10 cellular contexts compared by ENCODE assay signal in genomic region chr2:131529864-131530445, GRCh38. TPM values are rescaled to one million over a fixed set of nuclear protein-coding genes. Genes with fewer than 3 reads are reported as not detected.
DNase-seq lines count a peak whose midpoint lies in the region; ATAC-seq and TF ChIP-seq lines count a peak whose summit lies in the region.
"Not testable (repeated sequence)": the region's sequence is repeated elsewhere in the genome, so short reads cannot be mapped to it uniquely, and the experiment has no call there.
"Had no signal": no experiment of that assay in that cellular context is flagged by ENCODE, and none has a peak within 500 bp of the region (broad histone marks: within the 10 kb centered on the region; RNA-seq: fewer than 3 reads in every experiment).

No MANE protein-coding gene starts in this region.

- intact Hi-C loops in cardiac septum (cut with DNase I) = not testable (repeated sequence)

- not testable (repeated sequence) for H3K36me3 ChIP-seq in neural progenitor cell, suprapubic skin

- not testable (repeated sequence) for H4K20me1 ChIP-seq in neural progenitor cell (ENCODE audit: low read depth)

- ATAC-seq in HG02623 (IDR thresholded peaks at IDR 0.05; ENCODE audit: unreplicated experiment) = peak; percentile 1

- not testable (repeated sequence) for H3K9me3 Mint-ChIP-seq in T-helper 1 cell treated with Interleukin-12 subunit alpha and Interleukin-12 subunit beta and Interleukin-4 antibody, amounts not matched to agents 30 μg/mL and 1 μg/mL, for 36 hours; activated naive CD8-positive, alpha-beta T cell (ENCODE audit: low read depth); neural progenitor cell

- not testable (repeated sequence) for H3F3A ChIP-seq in neural progenitor cell (ENCODE audit: low read depth)

- H3K4me3 Mint-ChIP-seq in T-helper 1 cell treated with Interleukin-12 subunit alpha and Interleukin-12 subunit beta and Interleukin-4 antibody, amounts not matched to agents 30 μg/mL and 1 μg/mL, for 36 hours = peak overlapping the region; percentile 69
- peak overlapping the region; percentile 64 for H3K4me3 Mint-ChIP-seq in activated naive CD8-positive, alpha-beta T cell
- H3K4me3 Mint-ChIP-seq in neural progenitor cell = peak overlapping the region; percentile 79

- not testable (repeated sequence) for TF ChIP-seq POLR2A in suprapubic skin (IDR thresholded peaks at IDR 0.05)

- H3K4me1 ChIP-seq in neural progenitor cell = not testable (repeated sequence)
- peaks cover 15% of the 10 kb centered on the region for H3K4me1 ChIP-seq in suprapubic skin

- TF ChIP-seq EP300 in suprapubic skin (IDR thresholded peaks at IDR 0.05) = not testable (repeated sequence)

- DNase-seq in GM12865 (ENCODE audit: low read depth); neural progenitor cell (ENCODE audit: low spot score): not testable (repeated sequence)
- DNase-seq in cardiac septum (ENCODE audit: low spot score) (peak; percentile 70), suprapubic skin (ENCODE audit: low spot score in 2 of 2) (peak; percentile 22 to 68)

- no CpG with 5 or more reads among the region's 5 CpGs for WGBS in suprapubic skin

- not testable (repeated sequence) for H3K27me3 Mint-ChIP-seq in T-helper 1 cell treated with Interleukin-12 subunit alpha and Interleukin-12 subunit beta and Interleukin-4 antibody, amounts not matched to agents 30 μg/mL and 1 μg/mL, for 36 hours (ENCODE audit: low read depth); activated naive CD8-positive, alpha-beta T cell; neural progenitor cell (ENCODE audit: insufficient read depth, low read depth)

- not testable (repeated sequence) for H3K27me3 ChIP-seq in neural progenitor cell, suprapubic skin

- H3K27ac Mint-ChIP-seq in T-helper 1 cell treated with Interleukin-12 subunit alpha and Interleukin-12 subunit beta and Interleukin-4 antibody, amounts not matched to agents 30 μg/mL and 1 μg/mL, for 36 hours; activated naive CD8-positive, alpha-beta T cell; neural progenitor cell: not testable (repeated sequence)

- not testable (repeated sequence) for H3K4me2 ChIP-seq in neural progenitor cell

- H3K27ac ChIP-seq in neural progenitor cell, suprapubic skin: not testable (repeated sequence)

- H3K9me3 ChIP-seq in neural progenitor cell (ENCODE audit: low read depth); suprapubic skin: not testable (repeated sequence)

- not testable (repeated sequence) for H3K36me3 Mint-ChIP-seq in T-helper 1 cell treated with Interleukin-12 subunit alpha and Interleukin-12 subunit beta and Interleukin-4 antibody, amounts not matched to agents 30 μg/mL and 1 μg/mL, for 36 hours (ENCODE audit: low read depth); activated naive CD8-positive, alpha-beta T cell; neural progenitor cell

- peak overlapping the region; percentile 87 for H3K4me3 ChIP-seq in GM12865 (ENCODE audit: low read depth, low read length)
- not testable (repeated sequence) for H3K4me3 ChIP-seq in neural progenitor cell, suprapubic skin

- peaks cover 13% of the 10 kb centered on the region for H3K4me1 Mint-ChIP-seq in T-helper 1 cell treated with Interleukin-12 subunit alpha and Interleukin-12 subunit beta and Interleukin-4 antibody, amounts not matched to agents 30 μg/mL and 1 μg/mL, for 36 hours (ENCODE audit: low read depth)
- peaks cover 12% of the 10 kb centered on the region for H3K4me1 Mint-ChIP-seq in activated naive CD8-positive, alpha-beta T cell (ENCODE audit: low read depth)
- not testable (repeated sequence) for H3K4me1 Mint-ChIP-seq in neural progenitor cell

- H3K9ac ChIP-seq in neural progenitor cell = not testable (repeated sequence)

- not testable (repeated sequence) for TF ChIP-seq CTCF in GM12865 (IDR thresholded peaks at IDR 0.05; ENCODE audit: insufficient read depth, low read depth, low read length, missing control alignments); neural progenitor cell (IDR thresholded peaks at IDR 0.05); suprapubic skin (IDR thresholded peaks at IDR 0.05)

- not testable (repeated sequence) for H2AFZ ChIP-seq in neural progenitor cell (replicated peaks)

- H3K79me2 ChIP-seq in neural progenitor cell (ENCODE audit: low read depth) = not testable (repeated sequence)

RNA-seq across cellular contexts. Expression of gene CCDC74A, which starts 2.3 kb away (rescaled TPM):
- total RNA-seq in cardiac septum (1.1 TPM), neural progenitor cell (ENCODE audit: low replicate concordance) (25.6 and 64.7 TPM in 2 replicates), suprapubic skin (10 to 100 TPM in 2 of 4 donors, 1 to 10 TPM in 2; 3.9 to 11.2 (median 8.3) TPM)

RNA-seq across cellular contexts. Expression of gene MZT2A, which starts 37.8 kb away (rescaled TPM):
- total RNA-seq in cardiac septum = 79.3 TPM
- 45.0 and 119 TPM in 2 replicates for total RNA-seq in neural progenitor cell (ENCODE audit: low replicate concordance)
- 10 to 100 TPM; 29.9 to 78.5 (median 46.7) TPM for total RNA-seq in suprapubic skin

RNA-seq across cellular contexts. Expression of gene TUBA3D, which starts 54.0 kb away (rescaled TPM):
- total RNA-seq in cardiac septum (4.0 TPM), neural progenitor cell (ENCODE audit: low replicate concordance) (not detected in 2 replicates), suprapubic skin (not detected)
- total RNA-seq: GM23338, K562, RPMI7951 had no signal
